ENCODE assay signal across 8 cellular contexts in the genomic region with DNA sequence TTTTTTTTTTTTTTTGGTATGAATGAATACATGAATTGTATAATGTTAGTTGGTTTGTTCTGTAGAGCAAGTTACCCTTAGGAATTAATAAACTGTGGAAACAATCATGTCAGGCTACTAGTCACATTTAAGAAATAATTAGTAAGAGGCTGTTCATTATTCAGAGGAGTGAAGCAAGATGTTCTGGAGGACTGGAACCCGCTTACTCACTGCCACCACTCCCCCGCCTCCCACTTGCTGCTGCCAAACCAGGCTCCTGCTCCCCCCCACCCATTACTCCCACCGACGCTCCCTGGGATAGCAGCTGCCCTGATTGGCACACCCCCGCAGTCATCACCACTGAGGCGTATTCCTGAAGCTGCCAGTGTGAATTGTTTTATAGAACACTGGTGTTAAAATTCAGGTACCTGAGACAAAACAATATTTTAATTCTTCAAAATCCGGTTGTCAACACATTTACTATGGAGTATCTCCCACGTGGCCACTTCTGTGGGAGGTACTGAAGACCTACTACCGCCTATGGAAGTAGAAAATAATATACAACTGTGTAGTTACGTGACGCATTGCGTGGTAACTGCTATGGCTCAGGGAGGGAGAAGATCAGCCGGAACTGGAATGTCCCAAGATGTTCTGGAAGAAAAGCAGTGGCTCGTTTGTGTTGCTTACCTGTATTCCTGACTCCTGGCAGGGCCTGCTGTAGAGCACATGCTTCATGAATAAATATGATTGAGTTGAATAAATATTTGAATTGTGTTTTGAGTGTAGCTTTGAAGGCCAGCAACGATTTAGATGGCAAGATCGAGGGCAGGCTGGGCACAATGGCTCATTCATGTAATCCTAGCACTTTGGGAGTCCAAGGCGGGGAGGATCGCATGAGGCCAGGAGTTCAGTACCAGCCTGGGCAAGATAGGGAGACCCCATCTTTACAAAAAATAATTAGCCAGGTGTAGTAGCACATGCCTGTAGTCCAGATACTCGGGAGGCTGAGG. TPM values are rescaled to one million over a fixed set of nuclear protein-coding genes. Genes with fewer than 3 reads are reported as not detected.
DNase-seq lines count a peak whose midpoint lies in the region; ATAC-seq and TF ChIP-seq lines count a peak whose summit lies in the region.

No MANE protein-coding gene starts in this region.

- peaks cover 16% of the 10 kb centered on the region for H3K36me3 Mint-ChIP-seq in activated naive CD4-positive, alpha-beta T cell treated with anti-CD3 and anti-CD28 coated beads, Interleukin-2, amount 50 U/mL, for 24 hours
- peaks cover 0 to 5% of the 10 kb centered on the region in 2 donors for H3K36me3 Mint-ChIP-seq in activated naive CD4-positive, alpha-beta T cell treated with anti-CD3 and anti-CD28 coated beads, Interleukin-2, amount 50 U/mL, for 72 hours
- H3K36me3 Mint-ChIP-seq in activated T-helper 2 cell treated with anti-CD3 and anti-CD28 coated beads, Interferon-gamma antibody, Interleukin-2, Interleukin-4, amounts not matched to agents 10 μg/mL and 5 μg/mL and 100 μg/mL, durations not matched to agents 14 hours and 24 hours and 36 hours (ENCODE audit: low read depth) = peaks cover 23% of the 10 kb centered on the region

- no peak for TF ChIP-seq CTCF in GM10266 (IDR thresholded peaks at IDR 0.05; ENCODE audit: control insufficient read depth, insufficient read depth, low read depth, missing control alignments)

- peaks cover 14% of the 10 kb centered on the region; the same call in 1 of the 2 replicates for H3K4me1 ChIP-seq in iPS-20b (ENCODE audit: insufficient read depth, low read length)

- no peaks in the 10 kb centered on the region for H3K27me3 Mint-ChIP-seq in activated naive CD4-positive, alpha-beta T cell treated with anti-CD3 and anti-CD28 coated beads, Interleukin-2, amount 50 U/mL, for 24 hours
- H3K27me3 Mint-ChIP-seq in activated T-helper 2 cell treated with anti-CD3 and anti-CD28 coated beads, Interferon-gamma antibody, Interleukin-2, Interleukin-4, amounts not matched to agents 10 μg/mL and 5 μg/mL and 100 μg/mL, durations not matched to agents 14 hours and 24 hours and 36 hours (ENCODE audit: low read depth) = no peaks in the 10 kb centered on the region

- peak overlapping the region; percentile 95 for H3K27ac Mint-ChIP-seq in activated naive CD4-positive, alpha-beta T cell treated with anti-CD3 and anti-CD28 coated beads, Interleukin-2, amount 50 U/mL, for 24 hours
- H3K27ac Mint-ChIP-seq in activated naive CD4-positive, alpha-beta T cell treated with anti-CD3 and anti-CD28 coated beads, Interleukin-2, amount 50 U/mL, for 72 hours = peak overlapping the region in 1 of 2 donors; percentile 84
- peak overlapping the region; percentile 55 for H3K27ac Mint-ChIP-seq in activated T-helper 2 cell treated with anti-CD3 and anti-CD28 coated beads, Interferon-gamma antibody, Interleukin-2, Interleukin-4, amounts not matched to agents 10 μg/mL and 5 μg/mL and 100 μg/mL, durations not matched to agents 14 hours and 24 hours and 36 hours

- H3K4me3 ChIP-seq in iPS-20b (ENCODE audit: low read length) = peak overlapping the region; percentile 79

- H3K27ac ChIP-seq in iPS-20b (ENCODE audit: low read length) (no peak overlapping the region), temporal lobe (ENCODE audit: low read depth, low read length) (peak overlapping the region; percentile 21)

- peak overlapping the region; percentile 77; the same call in 1 of the 2 replicates for H3K9ac ChIP-seq in iPS-20b (ENCODE audit: low read depth, low read length)

- no peaks in the 10 kb centered on the region for H3K9me3 Mint-ChIP-seq in activated naive CD4-positive, alpha-beta T cell treated with anti-CD3 and anti-CD28 coated beads, Interleukin-2, amount 50 U/mL, for 24 hours
- no peaks in the 10 kb centered on the region for H3K9me3 Mint-ChIP-seq in activated naive CD4-positive, alpha-beta T cell treated with anti-CD3 and anti-CD28 coated beads, Interleukin-2, amount 50 U/mL, for 72 hours
- no peaks in the 10 kb centered on the region for H3K9me3 Mint-ChIP-seq in activated T-helper 2 cell treated with anti-CD3 and anti-CD28 coated beads, Interferon-gamma antibody, Interleukin-2, Interleukin-4, amounts not matched to agents 10 μg/mL and 5 μg/mL and 100 μg/mL, durations not matched to agents 14 hours and 24 hours and 36 hours

- ATAC-seq in activated naive CD4-positive, alpha-beta T cell treated with anti-CD3 and anti-CD28 coated beads, Interleukin-2, amount 50 U/mL, for 72 hours = no peak
- no peak for ATAC-seq in GM19467 (IDR thresholded peaks at IDR 0.05; ENCODE audit: unreplicated experiment)

- H3K9me3 ChIP-seq in iPS-20b (ENCODE audit: insufficient read depth, low read depth, low read length) = no peaks in the 10 kb centered on the region

- peaks cover 50% of the 10 kb centered on the region for H3K36me3 ChIP-seq in iPS-20b (ENCODE audit: insufficient read depth, low read depth, low read length)

- peaks cover 26% of the 10 kb centered on the region for H3K4me1 Mint-ChIP-seq in activated naive CD4-positive, alpha-beta T cell treated with anti-CD3 and anti-CD28 coated beads, Interleukin-2, amount 50 U/mL, for 24 hours
- peaks cover 4% of the 10 kb centered on the region for H3K4me1 Mint-ChIP-seq in activated T-helper 2 cell treated with anti-CD3 and anti-CD28 coated beads, Interferon-gamma antibody, Interleukin-2, Interleukin-4, amounts not matched to agents 10 μg/mL and 5 μg/mL and 100 μg/mL, durations not matched to agents 14 hours and 24 hours and 36 hours (ENCODE audit: low read depth)

- H3K4me3 Mint-ChIP-seq in activated naive CD4-positive, alpha-beta T cell treated with anti-CD3 and anti-CD28 coated beads, Interleukin-2, amount 50 U/mL, for 24 hours = peak overlapping the region; percentile 92
- peak overlapping the region; percentile 79 for H3K4me3 Mint-ChIP-seq in activated T-helper 2 cell treated with anti-CD3 and anti-CD28 coated beads, Interferon-gamma antibody, Interleukin-2, Interleukin-4, amounts not matched to agents 10 μg/mL and 5 μg/mL and 100 μg/mL, durations not matched to agents 14 hours and 24 hours and 36 hours (ENCODE audit: low read depth)

- intact Hi-C loops in activated T-helper 2 cell treated with anti-CD3 and anti-CD28 coated beads, Interferon-gamma antibody, Interleukin-2, Interleukin-4, amounts not matched to agents 10 μg/mL and 5 μg/mL and 100 μg/mL, durations not matched to agents 14 hours and 24 hours and 36 hours (cut with micrococcal nuclease) = loop anchor here (5.0 kb wide), 1 partner anchor 175 kb away; the partner anchor contains the start of gene PDCD5

- no peak for DNase-seq in activated naive CD4-positive, alpha-beta T cell treated with anti-CD3 and anti-CD28 coated beads, Interleukin-2, amount 50 U/mL, for 72 hours (ENCODE audit: low spot score in 2 of 2)
- no peak for DNase-seq in activated T-helper 2 cell treated with anti-CD3 and anti-CD28 coated beads, Interferon-gamma antibody, Interleukin-2, Interleukin-4, amounts not matched to agents 10 μg/mL and 5 μg/mL and 100 μg/mL, durations not matched to agents 14 hours and 24 hours and 36 hours (ENCODE audit: low spot score)
- DNase-seq in dermis blood vessel endothelial cell = no peak
- DNase-seq in GM10266 (ENCODE audit: extremely low spot score) = no peak

- H3K27me3 ChIP-seq in iPS-20b (ENCODE audit: insufficient read depth, low read length) = no peaks in the 10 kb centered on the region

RNA-seq across cellular contexts. Expression of gene DPY19L3, which starts 1.7 kb away (rescaled TPM):
- 10 to 100 TPM; 15.4 to 22.2 TPM for total RNA-seq in activated naive CD4-positive, alpha-beta T cell treated with anti-CD3 and anti-CD28 coated beads, Interleukin-2, amount 50 U/mL, for 72 hours
- total RNA-seq in activated T-helper 2 cell treated with anti-CD3 and anti-CD28 coated beads, Interferon-gamma antibody, Interleukin-2, Interleukin-4, amounts not matched to agents 10 μg/mL and 5 μg/mL and 100 μg/mL, durations not matched to agents 14 hours and 24 hours and 36 hours = 16.7 and 19.4 TPM in 2 replicates
- 31.2 TPM for total RNA-seq in temporal lobe
- total RNA-seq in dermis blood vessel endothelial cell = 37.8 and 44.6 TPM in 2 replicates
